Comparison of ENCODE assay signal across 15 cellular contexts in genomic region chr1:109301874-109302273, GRCh38. TPM values are rescaled to one million over a fixed set of nuclear protein-coding genes. Genes with fewer than 3 reads are reported as not detected.
A peak's percentile ranks its signal among the peaks of the same experiment; 100 is the strongest.
DNase-seq lines count a peak whose midpoint lies in the region; ATAC-seq and TF ChIP-seq lines count a peak whose summit lies in the region.
"Had no signal": no experiment of that assay in that cellular context is flagged by ENCODE, and none has a peak within 500 bp of the region (broad histone marks: within the 10 kb centered on the region; RNA-seq: fewer than 3 reads in every experiment).

No MANE protein-coding gene starts in this region.

- H2AFZ ChIP-seq in trophoblast cell (ENCODE audit: insufficient read depth, low read length, poor library complexity) = no peak overlapping the region

- no peak overlapping the region for H4K91ac ChIP-seq in trophoblast cell (ENCODE audit: low read depth, low read length)

- H3K18ac ChIP-seq in trophoblast cell (ENCODE audit: low read length) = peak overlapping the region; percentile 3

- H3K4me2 ChIP-seq in trophoblast cell (ENCODE audit: low read length) = no peak overlapping the region
- H3K4me2 ChIP-seq: BLaER1 had no signal

- H3K79me2 ChIP-seq in trophoblast cell (ENCODE audit: control insufficient read depth, insufficient read depth, low read length, poor library complexity) = peaks cover 14% of the 10 kb centered on the region

- H3K9ac ChIP-seq in trophoblast cell (ENCODE audit: low read length) = no peak overlapping the region
- H3K9ac ChIP-seq: BLaER1 had no signal

- TF ChIP-seq CTCF in heart left ventricle (IDR thresholded peaks at IDR 0.05) (no peak), left lung (IDR thresholded peaks at IDR 0.05) (no peak)

- H4K8ac ChIP-seq in trophoblast cell (ENCODE audit: low read depth, low read length) = no peak overlapping the region

- ATAC-seq in right cardiac atrium = no peak
- ATAC-seq in heart left ventricle = no peak
- ATAC-seq in left lung = no peak
- no peak for ATAC-seq in HG02970 (IDR thresholded peaks at IDR 0.05; ENCODE audit: low FRiP score, unreplicated experiment)

- H3K14ac ChIP-seq in trophoblast cell (ENCODE audit: low read length) = no peak overlapping the region

- DNase-seq in right cardiac atrium = no peak
- no peak for DNase-seq in heart left ventricle
- no peak for DNase-seq in caudate nucleus (lab: John Stamatoyannopoulos, UW)
- no peak for DNase-seq in trophoblast cell
- DNase-seq in left lung = no peak
- DNase-seq in SIG-M5 (lab: John Stamatoyannopoulos, UW) = no peak
- DNase-seq: 8988T; AML-193; Caco-2; CD8-positive, alpha-beta memory T cell; DND-41; GF-D8; KBM-7 had no signal

- no peaks in the 10 kb centered on the region for H3K27me3 ChIP-seq in right cardiac atrium (ENCODE audit: control insufficient read depth, insufficient read depth)
- peaks cover 0 to 3% (median 0%) of the 10 kb centered on the region in 9 donors for H3K27me3 ChIP-seq in heart left ventricle
- H3K27me3 ChIP-seq in trophoblast cell (ENCODE audit: insufficient read depth, low read length) = no peaks in the 10 kb centered on the region
- no peaks in the 10 kb centered on the region for H3K27me3 ChIP-seq in left lung
- H3K27me3 ChIP-seq: BLaER1 had no signal

- H2BK5ac ChIP-seq in trophoblast cell (ENCODE audit: low read depth, low read length, poor library complexity) = no peak overlapping the region

- H2BK120ac ChIP-seq in trophoblast cell (ENCODE audit: insufficient read depth, low read length, poor library complexity) = no peak overlapping the region

- H3K4me3 ChIP-seq in right cardiac atrium (ENCODE audit: low read length) = no peak overlapping the region
- H3K4me3 ChIP-seq in heart left ventricle = no peak overlapping the region
- no peak overlapping the region for H3K4me3 ChIP-seq in trophoblast cell (ENCODE audit: low read depth, low read length)
- no peak overlapping the region for H3K4me3 ChIP-seq in left lung
- H3K4me3 ChIP-seq: BLaER1 had no signal

- 89% methylated on average over 5 of the region's 5 CpGs for WGBS in right cardiac atrium
- 82 to 91% (median 89%) methylated on average over 5 of the region's 5 CpGs for WGBS in heart left ventricle, 4 donors
- WGBS in trophoblast cell (ENCODE audit: extremely low coverage, insufficient coverage, insufficient read length) = no CpG with 5 or more reads among the region's 5 CpGs

- no peak for TF ChIP-seq POLR2A in heart left ventricle (IDR thresholded peaks at IDR 0.05)

- no peak overlapping the region for H4K12ac ChIP-seq in trophoblast cell (ENCODE audit: low read depth, low read length)

- H2BK12ac ChIP-seq in trophoblast cell (ENCODE audit: low read length) = peak overlapping the region; percentile 63

- no peaks in the 10 kb centered on the region for H3K9me3 ChIP-seq in right cardiac atrium (ENCODE audit: control insufficient read depth, low read length)
- no peaks in the 10 kb centered on the region for H3K9me3 ChIP-seq in heart left ventricle
- H3K9me3 ChIP-seq in trophoblast cell (ENCODE audit: insufficient read depth, low read depth, low read length) = peaks cover 2% of the 10 kb centered on the region
- H3K9me3 ChIP-seq in left lung = no peaks in the 10 kb centered on the region
- H3K9me3 ChIP-seq: BLaER1, Caco-2 had no signal

- peak overlapping the region; percentile 3 for H2AK5ac ChIP-seq in trophoblast cell (ENCODE audit: low read length)

- no peaks in the 10 kb centered on the region for H3K36me3 ChIP-seq in heart left ventricle
- H3K36me3 ChIP-seq in trophoblast cell (ENCODE audit: control insufficient read depth in 1 of 2, insufficient read depth in 2 of 2, low read length in 2 of 2) = no peaks in the 10 kb centered on the region
- no peaks in the 10 kb centered on the region for H3K36me3 ChIP-seq in left lung
- H3K36me3 ChIP-seq: BLaER1 had no signal

- intact Hi-C loops in right cardiac atrium (cut with DNase I) = loop anchor here in 1 of 4 donors (10.0 kb wide), 1 partner anchor 93 kb away; the partner anchor contains the start of gene SORT1
- intact Hi-C loops in heart left ventricle (cut with DNase I) = no loop called here
- intact Hi-C loops in left lung (cut with DNase I) = no loop called here

- H3K4ac ChIP-seq in trophoblast cell (ENCODE audit: low read depth, low read length) = no peak overlapping the region

- peaks cover 40% of the 10 kb centered on the region for H3K79me1 ChIP-seq in trophoblast cell (ENCODE audit: low read length)

- H3K23ac ChIP-seq in trophoblast cell (ENCODE audit: low read length) = peak overlapping the region; percentile 68

- H3K4me1 ChIP-seq in right cardiac atrium (ENCODE audit: control insufficient read depth, insufficient read depth, low read length) (peaks cover 33% of the 10 kb centered on the region), heart left ventricle (peaks cover 0 to 59% (median 37%) of the 10 kb centered on the region in 12 donors), trophoblast cell (ENCODE audit: control insufficient read depth in 1 of 2, insufficient read depth in 2 of 2, low read length in 2 of 2) (peaks cover 42 to 48% of the 10 kb centered on the region in 2 experiments), left lung (peaks cover 17 to 25% of the 10 kb centered on the region in 2 donors)

- H3K27ac ChIP-seq in right cardiac atrium (ENCODE audit: low read length) (peak overlapping the region; percentile 50), heart left ventricle (no peak overlapping the region), caudate nucleus (ENCODE audit: low read depth, low read length) (peak overlapping the region; percentile 94), trophoblast cell (ENCODE audit: low read depth, low read length) (no peak overlapping the region), left lung (no peak overlapping the region)
- H3K27ac ChIP-seq: BLaER1 had no signal

RNA-seq across cellular contexts. Expression of gene MYBPHL, which starts 4.9 kb away (rescaled TPM):
- 100 to 1,000 TPM; 115 to 521 (median 226) TPM for total RNA-seq in right cardiac atrium
- 322 TPM for polyA plus RNA-seq in right cardiac atrium
- 1 to 10 TPM in 2 of 9 donors, under 1 TPM in 4, not detected in 3; 0.44 to 2.5 (median 0.54) TPM for total RNA-seq in heart left ventricle
- under 1 TPM; 0.24 to 0.61 TPM for polyA plus RNA-seq in heart left ventricle
- 0.97 and 1.1 TPM in 2 replicates for polyA plus RNA-seq in trophoblast cell (2013)
- total RNA-seq in left lung = 10 to 100 TPM in 1 of 2 donors, not detected in 1; 21.4 TPM
- total RNA-seq: Caco-2; CD8-positive, alpha-beta memory T cell had no signal
- polyA plus RNA-seq: CD8-positive, alpha-beta memory T cell had no signal

RNA-seq across cellular contexts. Expression of gene PSRC1, which starts 18.9 kb away (rescaled TPM):
- total RNA-seq in right cardiac atrium = 1 to 10 TPM; 1.6 to 4.6 (median 2.3) TPM
- polyA plus RNA-seq in right cardiac atrium = 2.8 TPM
- total RNA-seq in heart left ventricle = 1 to 10 TPM in 3 of 9 donors, under 1 TPM in 5, not detected in 1; 0.23 to 3.6 (median 0.60) TPM
- polyA plus RNA-seq in heart left ventricle = 1 to 10 TPM; 1.1 to 1.4 TPM
- polyA plus RNA-seq in trophoblast cell (2013) = 91.9 and 95.6 TPM in 2 replicates
- 1 to 10 TPM; 4.2 to 7.3 TPM for total RNA-seq in left lung

RNA-seq across cellular contexts. Expression of gene CELSR2, which starts 52.5 kb away (rescaled TPM):
- 10 to 100 TPM; 19.1 to 33.2 (median 28.4) TPM for total RNA-seq in right cardiac atrium
- 16.0 TPM for polyA plus RNA-seq in right cardiac atrium
- total RNA-seq in heart left ventricle = 10 to 100 TPM in 1 of 9 donors, 1 to 10 TPM in 8; 2.5 to 11.9 (median 8.6) TPM
- polyA plus RNA-seq in heart left ventricle = 1 to 10 TPM; 1.6 to 2.1 TPM
- 18.9 and 19.5 TPM in 2 replicates for polyA plus RNA-seq in trophoblast cell (2013)
- total RNA-seq in left lung = 1 to 10 TPM; 5.9 to 8.8 TPM

Comparison
In these comparisons a context has a peak if more than half of its experiments do, and no peak if none do; other contexts are left out.
1. H3K27ac ChIP-seq: peak in right cardiac atrium (single experiment) and caudate nucleus (single experiment); none in heart left ventricle (0 of 12), trophoblast cell (single experiment) and left lung (0 of 2).
2. RNA of gene MYBPHL, which starts 4.9 kb away (total RNA-seq): 115 to 521 TPM in right cardiac atrium; 21.4 TPM in left lung and 0.44 to 2.5 TPM in heart left ventricle; every median in the first group is over 4 times any median in the second.